In genomic region chr12:50111693-50112455, GRCh38 we compare ENCODE assay signal across 8 cellular contexts. TPM values are rescaled to one million over a fixed set of nuclear protein-coding genes. Genes with fewer than 3 reads are reported as not detected.
DNase-seq lines count a peak whose midpoint lies in the region; ATAC-seq, FAIRE-seq and TF ChIP-seq lines count a peak whose summit lies in the region.

TSS of gene COX14 (plus strand) at chr12:50112236. CDS start at chr12:50120044, 7,808 bp downstream.

- H3K4me1 ChIP-seq in ACC112 (ENCODE audit: control insufficient read depth, insufficient read depth, low read length, unreplicated experiment) (peaks cover 20% of the 10 kb centered on the region), mammary epithelial cell (ENCODE audit: insufficient read depth, low read length) (peaks cover 15% of the 10 kb centered on the region), iPS-20b (ENCODE audit: insufficient read depth, low read length) (peaks cover 11% of the 10 kb centered on the region; the same call in 1 of the 2 replicates), small intestine (ENCODE audit: control insufficient read depth in 2 of 2, insufficient read depth in 1 of 2, low read depth in 1 of 2, low read length in 1 of 2) (peaks cover 0 to 14% of the 10 kb centered on the region in 2 donors)

- H3K4me3 ChIP-seq in ACC112 (ENCODE audit: low read depth, low read length) (peak within 1 kb of the TSS; percentile 86), mammary epithelial cell (replicated peaks in 1 of 3; ENCODE audit: insufficient read depth in 1 of 3, low read depth in 2 of 3, low read length in 3 of 3) (peak within 1 kb of the TSS; percentile 64 to 100 (median 87)), iPS-20b (ENCODE audit: low read length) (peak within 1 kb of the TSS; percentile 100), small intestine (ENCODE audit: low read depth in 1 of 2, low read length in 2 of 2) (peak within 1 kb of the TSS; percentile 76 to 83)

- in situ Hi-C loops in mammary epithelial cell (cut with MboI; ENCODE audit: low sequenced_read_pairs in 2 of 2), result no loop called here

- peak within 1 kb of the TSS; percentile 65 for H3K27ac ChIP-seq in ACC112 (ENCODE audit: low read depth, low read length)
- H3K27ac ChIP-seq in VCaP, result peak within 1 kb of the TSS; percentile 88
- peak within 1 kb of the TSS; percentile 76 for H3K27ac ChIP-seq in mammary epithelial cell (ENCODE audit: insufficient read depth, low read depth, low read length)
- H3K27ac ChIP-seq in iPS-20b (ENCODE audit: low read length), result no peak within 1 kb of the TSS
- H3K27ac ChIP-seq in small intestine (ENCODE audit: low read depth in 1 of 2, low read length in 1 of 2), result peak within 1 kb of the TSS; percentile 92 to 99

- dilution Hi-C loops in mammary epithelial cell (cut with HindIII; ENCODE audit: low sequenced_read_pairs), result no loop called here

- H3K79me2 ChIP-seq in ACC112 (ENCODE audit: control insufficient read depth, insufficient read depth, low read length, unreplicated experiment) (peaks cover 23% of the 10 kb centered on the region), mammary epithelial cell (ENCODE audit: insufficient read depth, low read length) (peaks cover 44% of the 10 kb centered on the region)

- peak within 1 kb of the TSS; percentile 74 for H3K4me2 ChIP-seq in mammary epithelial cell (ENCODE audit: insufficient read depth, low read depth, low read length)

- H3K27me3 ChIP-seq in ACC112 (ENCODE audit: insufficient read depth, low read length) (no peaks in the 10 kb centered on the region), mammary epithelial cell (ENCODE audit: insufficient read depth, low read length) (no peaks in the 10 kb centered on the region), iPS-20b (ENCODE audit: insufficient read depth, low read length) (no peaks in the 10 kb centered on the region), small intestine (ENCODE audit: control insufficient read depth in 2 of 2, insufficient read depth in 2 of 2, low read length in 2 of 2) (no peaks in the 10 kb centered on the region)

- H3K9ac ChIP-seq in mammary epithelial cell (ENCODE audit: insufficient read depth, low read length) (peak within 1 kb of the TSS; percentile 83), iPS-20b (ENCODE audit: low read depth, low read length) (peak within 1 kb of the TSS; percentile 90)

- no peaks in the 10 kb centered on the region for H3K36me3 ChIP-seq in ACC112 (ENCODE audit: insufficient read depth, low read length)
- no peaks in the 10 kb centered on the region for H3K36me3 ChIP-seq in mammary epithelial cell (ENCODE audit: insufficient read depth, low read length)
- H3K36me3 ChIP-seq in iPS-20b (ENCODE audit: insufficient read depth, low read depth, low read length), result no peaks in the 10 kb centered on the region
- no peaks in the 10 kb centered on the region for H3K36me3 ChIP-seq in small intestine (ENCODE audit: control insufficient read depth in 2 of 2, insufficient read depth in 2 of 2, low read length in 2 of 2)

- intact Hi-C loops in mammary epithelial cell (cut with micrococcal nuclease), result loop anchor here (1.0 to 5.0 kb wide), 6 partner anchors 24 to 202 kb away; partner anchors contain the start of gene CERS5

- DNase-seq in NCI-H2196 (lab: John Stamatoyannopoulos, UW; ENCODE audit: unreplicated experiment), result peak; percentile 99
- DNase-seq in mammary epithelial cell, result peak; percentile 100
- DNase-seq in small intestine, result peak; percentile 100

- no TSS peak for BruUV-seq in mammary epithelial cell (replicated peaks; lab: Mats Ljungman, UMichigan)

- CTCF ChIA-PET in mammary epithelial cell (lab: Charles Lee; ENCODE audit: low non-redundant PET), result interaction anchor here (0.6 to 1.6 kb wide), 8 partner anchors 21 to 292 kb away, joined by 3 to 11 read pairs (median 4); partner anchors contain the start of genes CERS5 and SMARCD1

- no peaks in the 10 kb centered on the region for H4K20me1 ChIP-seq in mammary epithelial cell (ENCODE audit: insufficient read depth, low read length)

- no peak for FAIRE-seq in small intestine (lab: Jason Lieb, UNC)

- H3K9me3 ChIP-seq in mammary epithelial cell (replicated peaks; ENCODE audit: insufficient read depth, low read length) (no peaks in the 10 kb centered on the region), iPS-20b (ENCODE audit: insufficient read depth, low read depth, low read length) (no peaks in the 10 kb centered on the region), small intestine (ENCODE audit: control insufficient read depth, low read depth) (no peaks in the 10 kb centered on the region)

- ATAC-seq in GM18867 (IDR thresholded peaks at IDR 0.05; ENCODE audit: unreplicated experiment) (peak; percentile 80), HG03108 (IDR thresholded peaks at IDR 0.05; ENCODE audit: unreplicated experiment) (peak; percentile 77)

- peak; percentile 99 for TF ChIP-seq CTCF in VCaP (conservative IDR thresholded peaks at IDR 0.05)
- TF ChIP-seq CTCF in mammary epithelial cell (conservative IDR thresholded peaks at IDR 0.05 in 1 of 2, IDR thresholded peaks at IDR 0.05 in 1 of 2; ENCODE audit: extremely low read depth in 1 of 2, insufficient read depth in 1 of 2, low read depth in 1 of 2, low read length in 2 of 2), result peak; percentile 83 to 94

- under 1% methylated on average over 33 of the region's 59 CpGs for WGBS in mammary epithelial cell (ENCODE audit: low coverage, missing lambda C conversion rate)
- WGBS in small intestine, 3 donors, result 0 to 1% (median 0%) methylated on average over 53 to 59 of the region's 59 CpGs

- H2AFZ ChIP-seq in ACC112 (ENCODE audit: low read length, unreplicated experiment) (peak within 1 kb of the TSS; percentile 83), mammary epithelial cell (ENCODE audit: low read depth, low read length) (peak within 1 kb of the TSS; percentile 82)

RNA-seq across cellular contexts. Expression of gene COX14, which starts in this region (rescaled TPM):
- total RNA-seq in mammary epithelial cell, result 10 to 100 TPM; 38.5 to 51.3 TPM
- polyA plus RNA-seq in mammary epithelial cell (92.3 TPM), small intestine (100 to 1,000 TPM; 133 to 236 (median 182) TPM)
- polyA minus RNA-seq in mammary epithelial cell, result 20.8 TPM
